8 cellular contexts compared by ENCODE assay signal in the genomic region with DNA sequence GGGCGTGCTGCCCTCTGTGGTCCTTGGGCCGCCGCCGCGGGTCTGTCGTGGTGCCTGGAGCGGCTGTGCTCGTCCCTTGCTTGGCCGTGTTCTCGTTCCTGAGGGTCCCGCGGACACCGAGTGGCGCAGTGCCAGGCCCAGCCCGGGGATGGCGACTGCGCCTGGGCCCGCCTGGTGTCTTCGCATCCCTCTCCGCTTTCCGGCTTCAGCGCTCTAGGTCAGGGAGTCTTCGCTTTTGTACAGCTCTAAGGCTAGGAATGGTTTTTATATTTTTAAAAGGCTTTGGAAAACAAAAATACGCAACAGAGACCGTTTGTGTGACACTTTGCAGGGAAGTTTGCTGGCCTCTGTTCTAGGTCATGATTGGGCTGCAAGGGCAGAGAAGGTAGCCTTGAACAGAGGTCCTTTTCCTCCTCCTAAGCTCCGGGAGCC. TPM values are rescaled to one million over a fixed set of nuclear protein-coding genes. Genes with fewer than 3 reads are reported as not detected.
DNase-seq lines count a peak whose midpoint lies in the region; ATAC-seq, FAIRE-seq and TF ChIP-seq lines count a peak whose summit lies in the region.

No MANE protein-coding gene starts in this region.

- no peaks in the 10 kb centered on the region for H3K9me2 ChIP-seq in neural cell (ENCODE audit: insufficient read depth, low read length)

- DNase-seq in fibroblast of villous mesenchyme (ENCODE audit: low read depth) (peak; percentile 28), frontal cortex (ENCODE audit: low spot score in 2 of 2) (no peak), kidney glomerular epithelial cell (lab: John Stamatoyannopoulos, UW) (no peak)

- no peak for TF ChIP-seq RAD21 in neural cell (conservative IDR thresholded peaks at IDR 0.05)

- H3K27ac ChIP-seq in VCaP = peak overlapping the region; percentile 95
- H3K27ac ChIP-seq in neural cell (ENCODE audit: low read length) = no peak overlapping the region

- H3K36me3 ChIP-seq in ES-I3 (ENCODE audit: insufficient read depth, low read length) = no peaks in the 10 kb centered on the region
- peaks cover 2% of the 10 kb centered on the region for H3K36me3 ChIP-seq in neural cell (ENCODE audit: insufficient read depth, low read length)

- peak overlapping the region; percentile 74 for H3K9ac ChIP-seq in ES-I3 (ENCODE audit: low read depth, low read length)
- peak overlapping the region; percentile 75 for H3K9ac ChIP-seq in neural cell (ENCODE audit: low read length)

- ATAC-seq in GM21360 (IDR thresholded peaks at IDR 0.05; ENCODE audit: unreplicated experiment) (peak; percentile 19), HG03558 (IDR thresholded peaks at IDR 0.05; ENCODE audit: extremely low read depth, unreplicated experiment) (peak; percentile 4)

- no peak for FAIRE-seq in frontal cortex (lab: Jason Lieb, UNC)

- peak overlapping the region; percentile 61 for H3K4me2 ChIP-seq in neural cell (ENCODE audit: low read length)

- H3K9me3 ChIP-seq in ES-I3 (ENCODE audit: control insufficient read depth, insufficient read depth, low read length) (no peaks in the 10 kb centered on the region), neural cell (ENCODE audit: low read length) (no peaks in the 10 kb centered on the region)

- no peaks in the 10 kb centered on the region for H3K4me1 ChIP-seq in ES-I3 (ENCODE audit: insufficient read depth, low read length)

- no peaks in the 10 kb centered on the region for H3F3A ChIP-seq in neural cell (ENCODE audit: insufficient read depth, low read length, poor library complexity, severe bottlenecking)

- H3K27me3 ChIP-seq in neural cell (ENCODE audit: insufficient read depth, low read depth, low read length) = no peaks in the 10 kb centered on the region

- H3K4me3 ChIP-seq in fibroblast of villous mesenchyme (ENCODE audit: low read depth, low read length) (peak overlapping the region; percentile 94), neural cell (ENCODE audit: low read length) (peak overlapping the region; percentile 87)

- peaks cover 15% of the 10 kb centered on the region for H3K79me2 ChIP-seq in neural cell (replicated peaks; ENCODE audit: insufficient read depth, low read length)

- TF ChIP-seq CTCF in VCaP (conservative IDR thresholded peaks at IDR 0.05) = no peak
- TF ChIP-seq CTCF in fibroblast of villous mesenchyme (IDR thresholded peaks at IDR 0.05; ENCODE audit: insufficient read depth, low read depth, low read length) = no peak
- TF ChIP-seq CTCF in neural cell (IDR thresholded peaks at IDR 0.05; ENCODE audit: poor library complexity, severe bottlenecking) = no peak

- no peak for TF ChIP-seq EP300 in neural cell (conservative IDR thresholded peaks at IDR 0.05; ENCODE audit: poor library complexity, severe bottlenecking)

- no peaks in the 10 kb centered on the region for H4K20me1 ChIP-seq in neural cell (ENCODE audit: insufficient read depth)

- H2AFZ ChIP-seq in neural cell (ENCODE audit: low read depth, low read length) = no peak overlapping the region

TF ChIP-seq in neural cell, 6 proteins besides CTCF, POLR2A, EP300 and RAD21:
- TF ChIP-seq POLR2AphosphoS5 (IDR thresholded peaks at IDR 0.05) (no peak), MXI1 (conservative IDR thresholded peaks at IDR 0.05; ENCODE audit: poor library complexity, severe bottlenecking) (no peak), SMC3 (conservative IDR thresholded peaks at IDR 0.05; ENCODE audit: poor library complexity) (no peak)

RNA-seq across cellular contexts. Expression of a gene that starts 0.7 kb away (rescaled TPM):
- 155 and 234 TPM in 2 replicates for total RNA-seq in fibroblast of villous mesenchyme
- polyA plus RNA-seq in neural cell = 404 and 449 TPM in 2 replicates
- 99.6 and 124 TPM in 2 replicates for polyA minus RNA-seq in neural cell
- total RNA-seq in frontal cortex = 103 TPM
